ENCODE assay signal across 9 cellular contexts in genomic region chr10:107442035-107442505, GRCh38.
DNase-seq lines count a peak whose midpoint lies in the region; ATAC-seq and TF ChIP-seq lines count a peak whose summit lies in the region.
"Had no signal": no experiment of that assay in that cellular context is flagged by ENCODE, and none has a peak within 500 bp of the region (broad histone marks: within the 10 kb centered on the region; RNA-seq: fewer than 3 reads in every experiment).

No MANE protein-coding gene starts in this region.

- no peaks in the 10 kb centered on the region for H3K9me2 ChIP-seq in PC-3 (replicated peaks; ENCODE audit: low read length)

- no peak overlapping the region for H3K27ac ChIP-seq in PC-3 (ENCODE audit: low read length)

- H3K9me3 ChIP-seq in PC-3 (ENCODE audit: low read length) = no peaks in the 10 kb centered on the region

- H3K4me3 ChIP-seq in PC-3 (ENCODE audit: low read length) (0 out of 2 replicates have a peak overlapping the region, but pooled peaks have one; percentile 31), skeletal muscle cell (ENCODE audit: low read depth, low read length) (no peak overlapping the region)

- H4K20me1 ChIP-seq in PC-3 (ENCODE audit: low read length) = no peaks in the 10 kb centered on the region

- no TSS peak for BruUV-seq in PC-3 (replicated peaks; lab: Mats Ljungman, UMichigan)

- H3K9ac ChIP-seq in PC-3 (ENCODE audit: low read length) = no peak overlapping the region

- no peak for TF ChIP-seq CTCF in PC-3 (conservative IDR thresholded peaks at IDR 0.05; ENCODE audit: low read depth, low read length)

- CTCF ChIA-PET in PC-3 (lab: Charles Lee) = no interaction called here

- H3K4me1 ChIP-seq in PC-3 (ENCODE audit: insufficient read depth, low read length) = peaks cover 3% of the 10 kb centered on the region; the same call in 1 of the 2 replicates

- H3K4me2 ChIP-seq in PC-3 (ENCODE audit: low read length) = peak overlapping the region; percentile 68

- no peaks in the 10 kb centered on the region for H3K36me3 ChIP-seq in PC-3 (ENCODE audit: low read depth, low read length)

- no peaks in the 10 kb centered on the region for H3K79me2 ChIP-seq in PC-3 (ENCODE audit: low read length)

- intact Hi-C loops in PC-3 (cut with micrococcal nuclease) = no loop called here

- DNase-seq in PC-3 (peak; percentile 71), skeletal muscle cell (ENCODE audit: low read depth) (peak; percentile 15), T-helper 1 cell (no peak), GM19238 (ENCODE audit: insufficient read length, low spot score) (no peak), RPMI8226 (no peak)
- DNase-seq: H7; stimulated activated naive CD4-positive, alpha-beta T cell treated with Interleukin-2 at 50 U/mL for 16 hours had no signal

- peak overlapping the region; percentile 88 for H2AFZ ChIP-seq in PC-3 (ENCODE audit: low read length)

- H3K27me3 ChIP-seq in PC-3 (ENCODE audit: low read length) = no peaks in the 10 kb centered on the region

- H3F3A ChIP-seq in PC-3 (ENCODE audit: low read length, unreplicated experiment) = no peaks in the 10 kb centered on the region

- POLR2A ChIA-PET in PC-3 (lab: Charles Lee; ENCODE audit: unreplicated experiment) = no interaction called here

- peak; percentile 97 for ATAC-seq in GM19043 (IDR thresholded peaks at IDR 0.05; ENCODE audit: low read depth, unreplicated experiment)
- peak; percentile 80 for ATAC-seq in HG02870 (IDR thresholded peaks at IDR 0.05; ENCODE audit: unreplicated experiment)
- ATAC-seq in PC-3 = peak; percentile 95

Comparison
In these comparisons a context has a peak if more than half of its experiments do, and no peak if none do; other contexts are left out.
1. DNase-seq: peak in PC-3 (single experiment) and skeletal muscle cell (single experiment); none in T-helper 1 cell (0 of 5), GM19238 (single experiment) and RPMI8226 (single experiment).
2. Peak in every context shown above with its lines, with median percentiles within 50 percentile points of each other: ATAC-seq.